In the genomic region with DNA sequence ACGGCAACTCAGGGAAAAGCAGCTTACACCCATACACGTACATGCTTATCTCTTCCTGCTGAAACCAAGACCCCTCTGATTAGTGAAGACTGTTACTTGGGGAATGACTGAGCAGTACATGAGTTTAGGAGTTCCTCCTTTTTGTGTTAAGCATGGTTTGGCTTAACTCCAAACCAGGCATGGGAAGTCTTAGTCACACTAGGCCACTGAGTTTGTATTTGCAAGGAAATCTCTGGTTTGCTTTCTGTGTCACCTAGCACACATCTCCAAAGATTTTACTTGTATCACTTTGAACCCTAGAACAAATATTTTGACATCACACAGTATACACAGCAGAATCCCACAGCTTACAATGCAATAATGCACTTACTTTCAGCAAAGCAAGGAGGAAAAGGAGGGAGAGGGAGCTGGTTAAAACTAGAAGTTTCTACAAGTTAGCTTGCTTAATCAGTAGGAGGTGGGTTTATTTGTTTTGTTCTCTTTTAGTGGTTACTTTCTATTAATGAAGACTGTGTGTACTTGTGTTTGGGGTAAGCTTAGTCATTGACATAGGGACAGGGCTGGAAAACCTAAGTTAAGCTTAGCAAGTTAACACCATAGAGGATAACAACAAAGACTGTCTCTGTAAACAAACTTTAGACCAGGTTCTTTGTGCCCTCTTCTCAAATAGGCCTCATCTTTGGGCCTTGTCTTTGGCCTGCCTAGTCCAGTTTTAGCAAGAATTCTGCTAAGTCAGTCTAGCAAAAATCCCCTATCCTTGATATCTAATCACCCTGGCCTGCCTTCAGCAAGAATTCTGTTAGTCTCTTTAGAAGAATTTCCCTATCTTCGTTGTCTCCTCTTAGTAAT, we compare ENCODE assay signal across 8 cellular contexts.
DNase-seq lines count a peak whose midpoint lies in the region; ATAC-seq and TF ChIP-seq lines count a peak whose summit lies in the region.

No MANE protein-coding gene starts in this region.

- peak overlapping the region in 1 of 2 donors; percentile 63 for H3K4me3 Mint-ChIP-seq in CD14-positive monocyte
- no peak overlapping the region for H3K4me3 Mint-ChIP-seq in endothelial cell (ENCODE audit: unreplicated experiment)

- H3K4me1 Mint-ChIP-seq in CD14-positive monocyte (peaks cover 66% of the 10 kb centered on the region), endothelial cell (ENCODE audit: unreplicated experiment) (peaks cover 10% of the 10 kb centered on the region)

- in situ Hi-C loops in brain microvascular endothelial cell (cut with HindIII; ENCODE audit: low pct_ligation_motif_present, low sequenced_read_pairs), result loop anchor here (25.0 kb wide), 1 partner anchor 118 kb away; no protein-coding TSS in a partner anchor

- peak overlapping the region; percentile 92 to 97 (median 95) for H3K27ac Mint-ChIP-seq in CD14-positive monocyte
- H3K27ac Mint-ChIP-seq in endothelial cell (ENCODE audit: unreplicated experiment), result no peak overlapping the region

- no peak overlapping the region for H3K9ac ChIP-seq in MM.1S (ENCODE audit: low read length)

- H3K9me3 Mint-ChIP-seq in CD14-positive monocyte (peaks cover 0 to 3% (median 0%) of the 10 kb centered on the region in 7 donors), endothelial cell (ENCODE audit: unreplicated experiment) (no peaks in the 10 kb centered on the region)

- H3K27me3 Mint-ChIP-seq in CD14-positive monocyte (ENCODE audit: low read depth in 3 of 3) (peaks cover 0 to 2% (median 1%) of the 10 kb centered on the region in 3 donors), endothelial cell (ENCODE audit: unreplicated experiment) (peaks cover 3% of the 10 kb centered on the region)

- H3K27me3 ChIP-seq in MM.1S (replicated peaks; ENCODE audit: insufficient read depth, low read length) (no peaks in the 10 kb centered on the region), brain microvascular endothelial cell (replicated peaks) (no peaks in the 10 kb centered on the region)

- H3K27ac ChIP-seq in MM.1S (ENCODE audit: low read length) (no peak overlapping the region), brain microvascular endothelial cell (peak overlapping the region; percentile 94)

- no peak overlapping the region for H3K4me2 ChIP-seq in MM.1S (ENCODE audit: low read depth, low read length)

- no peaks in the 10 kb centered on the region for H4K20me1 ChIP-seq in MM.1S (ENCODE audit: insufficient read depth, low read length)

- no peaks in the 10 kb centered on the region for H3K79me2 ChIP-seq in MM.1S (ENCODE audit: low read length)

- H3K36me3 ChIP-seq in MM.1S (replicated peaks; ENCODE audit: insufficient read depth, low read length), result no peaks in the 10 kb centered on the region
- no peaks in the 10 kb centered on the region for H3K36me3 ChIP-seq in brain microvascular endothelial cell (replicated peaks)

- no peaks in the 10 kb centered on the region for H3F3A ChIP-seq in MM.1S (ENCODE audit: insufficient read depth, low read length)

- DNase-seq in CD14-positive monocyte (ENCODE audit: low spot score) (peak; percentile 86), MM.1S (no peak), brain microvascular endothelial cell (peak; percentile 97), midbrain (lab: John Stamatoyannopoulos, UW) (peak; percentile 26), posterior vena cava (ENCODE audit: low spot score) (no peak), endothelial cell (ENCODE audit: low spot score) (no peak)

- no peaks in the 10 kb centered on the region for H3K4me1 ChIP-seq in MM.1S (ENCODE audit: low read length)

- H3K9me2 ChIP-seq in MM.1S (replicated peaks; ENCODE audit: insufficient read depth, low read length), result no peaks in the 10 kb centered on the region

- ATAC-seq in GM21737 (IDR thresholded peaks at IDR 0.05; ENCODE audit: unreplicated experiment) (peak; percentile 65), GM19328 (IDR thresholded peaks at IDR 0.05; ENCODE audit: unreplicated experiment) (no peak)

- H3K36me3 Mint-ChIP-seq in CD14-positive monocyte (peaks cover 0 to 2% of the 10 kb centered on the region in 2 donors), endothelial cell (ENCODE audit: low read depth, unreplicated experiment) (no peaks in the 10 kb centered on the region)

- TF ChIP-seq CTCF in CD14-positive monocyte (IDR thresholded peaks at IDR 0.05), result no peak
- no peak for TF ChIP-seq CTCF in MM.1S (IDR thresholded peaks at IDR 0.05; ENCODE audit: low read length)
- TF ChIP-seq CTCF in brain microvascular endothelial cell (IDR thresholded peaks at IDR 0.05; ENCODE audit: low read depth, low read length, missing control alignments), result no peak
- TF ChIP-seq CTCF in endothelial cell (IDR thresholded peaks at IDR 0.05; ENCODE audit: unreplicated experiment), result no peak

- no peaks in the 10 kb centered on the region for H3K9me3 ChIP-seq in MM.1S (replicated peaks; ENCODE audit: insufficient read depth, low read length)

- intact Hi-C loops in CD14-positive monocyte (cut with micrococcal nuclease) (loop anchor here in 1 of 2 donors (5.0 kb wide), 3 partner anchors 42 to 108 kb away; no protein-coding TSS in a partner anchor), posterior vena cava (cut with DNase I) (no loop called here)

- H3K4me3 ChIP-seq in MM.1S (ENCODE audit: low read length) (no peak overlapping the region), brain microvascular endothelial cell (ENCODE audit: low read depth, low read length) (no peak overlapping the region)

- peak overlapping the region; percentile 7; the same call in 1 of the 2 replicates for H2AFZ ChIP-seq in MM.1S (ENCODE audit: low read length)

Comparison
In these comparisons a context has a peak if more than half of its experiments do, and no peak if none do; other contexts are left out.
1. DNase-seq: peak in CD14-positive monocyte (single experiment), brain microvascular endothelial cell (single experiment) and midbrain (single experiment); none in MM.1S (single experiment), posterior vena cava (single experiment) and endothelial cell (single experiment).